In the genomic region with DNA sequence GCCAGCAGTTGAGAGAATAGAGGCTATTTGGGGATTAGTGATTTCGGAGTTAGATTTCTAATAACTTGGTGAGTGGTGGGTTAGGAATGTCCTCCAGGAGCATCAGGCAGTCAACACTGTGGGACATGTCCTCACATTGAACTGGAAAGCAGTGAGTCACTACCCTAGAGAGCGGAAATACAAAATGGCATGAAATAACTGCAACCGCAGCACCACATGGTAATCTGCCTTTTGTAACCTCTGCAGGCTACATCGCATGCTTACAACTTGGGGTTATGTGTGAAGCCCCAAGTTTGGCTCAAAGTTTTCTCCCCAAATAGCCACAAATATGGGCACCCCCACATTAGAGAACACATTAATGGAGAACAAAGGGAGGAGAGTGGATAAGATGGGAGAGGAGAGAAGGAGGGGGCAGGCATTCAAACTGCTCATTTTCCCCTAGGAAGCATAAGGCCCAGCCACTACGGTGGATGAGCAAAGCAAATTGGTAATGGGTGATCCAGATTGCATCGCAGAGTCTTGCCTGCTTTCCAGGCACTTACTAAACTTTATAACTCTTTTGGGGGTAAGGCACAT, we compare ENCODE assay signal across 9 cellular contexts. TPM values are rescaled to one million over a fixed set of nuclear protein-coding genes. Genes with fewer than 3 reads are reported as not detected.
A peak's percentile ranks its signal among the peaks of the same experiment; 100 is the strongest.
DNase-seq lines count a peak whose midpoint lies in the region; ATAC-seq lines count a peak whose summit lies in the region.
"Had no signal": no experiment of that assay in that cellular context is flagged by ENCODE, and none has a peak within 500 bp of the region (broad histone marks: within the 10 kb centered on the region; RNA-seq: fewer than 3 reads in every experiment).

No MANE protein-coding gene starts in this region.

- no peaks in the 10 kb centered on the region for H3K27me3 ChIP-seq in neuronal stem cell (ENCODE audit: control insufficient read depth in 3 of 3, insufficient read depth in 3 of 3, low read depth in 1 of 3, low read length in 3 of 3)
- H3K27me3 ChIP-seq: testis had no signal

- peaks cover 10 to 19% of the 10 kb centered on the region in 2 donors for H3K4me1 ChIP-seq in neuronal stem cell (ENCODE audit: control insufficient read depth in 2 of 2, insufficient read depth in 1 of 2, low read depth in 1 of 2, low read length in 2 of 2)

- H3K4ac ChIP-seq in neuronal stem cell (ENCODE audit: low read length) = no peak overlapping the region

- no peak overlapping the region for H3K18ac ChIP-seq in neuronal stem cell (ENCODE audit: low read length)

- H3K79me1 ChIP-seq in neuronal stem cell (ENCODE audit: low read depth, low read length) = no peaks in the 10 kb centered on the region

- H2BK12ac ChIP-seq in neuronal stem cell (ENCODE audit: low read length) = no peak overlapping the region

- no peak overlapping the region for H3K4me2 ChIP-seq in neuronal stem cell (ENCODE audit: insufficient read depth, low read length, poor library complexity, severe bottlenecking)

- no peak overlapping the region for H3K14ac ChIP-seq in neuronal stem cell (ENCODE audit: low read length)

- no peak overlapping the region for H2BK5ac ChIP-seq in neuronal stem cell (ENCODE audit: low read length)

- peak; percentile 88 for ATAC-seq in esophagus mucosa
- no peak for ATAC-seq in HG03159 (IDR thresholded peaks at IDR 0.05; ENCODE audit: unreplicated experiment)
- no peak for ATAC-seq in GM21447 (IDR thresholded peaks at IDR 0.05; ENCODE audit: unreplicated experiment)

- H3K9ac ChIP-seq in neuronal stem cell (ENCODE audit: low read depth, low read length, poor library complexity) = no peak overlapping the region

- no peak overlapping the region for H4K8ac ChIP-seq in neuronal stem cell (ENCODE audit: low read depth, low read length)

- H3K4me3 ChIP-seq in neuronal stem cell (ENCODE audit: low read length in 2 of 2) = no peak overlapping the region
- H3K4me3 ChIP-seq: testis had no signal

- H2BK15ac ChIP-seq in neuronal stem cell (ENCODE audit: low read length) = no peak overlapping the region

- H2BK120ac ChIP-seq in neuronal stem cell (ENCODE audit: low read depth, low read length) = no peak overlapping the region

- WGBS in neuronal stem cell (ENCODE audit: extremely low coverage in 2 of 2, insufficient read length in 2 of 2, insufficient replicate concordance in 1 of 2), 2 donors = no CpG with 5 or more reads among the region's 6 CpGs

- DNase-seq in GM04504 (ENCODE audit: low read depth) (peak; percentile 91), RPMI7951 (ENCODE audit: low read depth) (peak; percentile 96), neuronal stem cell (ENCODE audit: low spot score) (no peak), NCI-H1048 (lab: John Stamatoyannopoulos, UW) (no peak), NCI-H1092 (lab: John Stamatoyannopoulos, UW) (no peak)
- DNase-seq: testis had no signal

- no peak overlapping the region for H2AK5ac ChIP-seq in neuronal stem cell (ENCODE audit: low read depth, low read length)

- no peak overlapping the region for H3K27ac ChIP-seq in neuronal stem cell (replicated peaks; ENCODE audit: low read length)
- H3K27ac ChIP-seq: testis had no signal

- peaks cover 0 to 3% of the 10 kb centered on the region in 2 donors for H3K9me3 ChIP-seq in neuronal stem cell (replicated peaks in 1 of 2; ENCODE audit: control insufficient read depth in 2 of 2, insufficient read depth in 1 of 2, low read depth in 1 of 2, low read length in 2 of 2)
- H3K9me3 ChIP-seq: testis had no signal

- H2AFZ ChIP-seq in neuronal stem cell (ENCODE audit: low read length) = peak overlapping the region; percentile 85

- no peak overlapping the region for H3K23ac ChIP-seq in neuronal stem cell (ENCODE audit: low read depth, low read length, poor library complexity)

- no peaks in the 10 kb centered on the region for H3K36me3 ChIP-seq in neuronal stem cell (replicated peaks in 1 of 2; ENCODE audit: control insufficient read depth in 2 of 2, insufficient read depth in 2 of 2, low read length in 2 of 2)

- H4K91ac ChIP-seq in neuronal stem cell (ENCODE audit: low read depth, low read length, poor library complexity) = no peak overlapping the region

RNA-seq across cellular contexts. Expression of a gene that starts 22.0 kb away (rescaled TPM):
- total RNA-seq in RPMI7951 (2014; rRNA removed; shearing (Covaris generic)) = 20.5 and 23.1 TPM in 2 replicates
- 11.5 TPM for total RNA-seq in esophagus mucosa
- polyA plus RNA-seq in neuronal stem cell (2013, experiment 1 of 2) = 9.2 TPM
- polyA plus RNA-seq in neuronal stem cell (2013, experiment 2 of 2) = 8.8 TPM

Comparison
In these comparisons a context has a peak if more than half of its experiments do, and no peak if none do; other contexts are left out.
1. DNase-seq: peak in GM04504 (single experiment) and RPMI7951 (single experiment); none in neuronal stem cell (single experiment), NCI-H1048 (single experiment) and NCI-H1092 (single experiment).